Comparison of ENCODE assay signal across 12 cellular contexts in the genomic region with DNA sequence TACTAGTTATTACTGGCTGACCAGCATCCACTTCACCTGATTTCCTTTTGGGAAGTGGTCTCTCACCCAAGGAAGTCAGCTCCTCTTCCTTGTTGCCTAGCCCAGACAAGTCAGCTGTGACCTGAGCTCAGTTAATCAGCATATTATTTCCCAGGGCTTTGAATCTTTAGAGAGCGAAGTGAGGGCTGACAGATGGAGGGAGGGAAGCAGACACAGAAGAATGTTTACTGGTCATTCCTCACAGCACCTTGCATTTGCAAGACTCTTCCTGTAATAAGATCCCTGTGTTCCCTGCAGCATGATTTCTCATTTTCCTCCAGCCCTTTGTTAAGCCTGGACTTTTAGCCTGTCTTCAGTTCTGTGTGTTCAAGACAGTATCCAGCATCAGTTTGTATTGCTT. TPM values are rescaled to one million over a fixed set of nuclear protein-coding genes. Genes with fewer than 3 reads are reported as not detected.
DNase-seq lines count a peak whose midpoint lies in the region; ATAC-seq and TF ChIP-seq lines count a peak whose summit lies in the region.
"Had no signal": no experiment of that assay in that cellular context is flagged by ENCODE, and none has a peak within 500 bp of the region (broad histone marks: within the 10 kb centered on the region; RNA-seq: fewer than 3 reads in every experiment).

No MANE protein-coding gene starts in this region.

- H3K36me3 ChIP-seq in iPS-18a (ENCODE audit: control insufficient read depth, low read depth, low read length), result no peaks in the 10 kb centered on the region
- H3K36me3 ChIP-seq: SJSA1 had no signal

- no peak for TF ChIP-seq CTCF in type B pancreatic cell (conservative IDR thresholded peaks at IDR 0.05)

- no peak for ATAC-seq in activated T-helper 17 cell treated with anti-CD3 and anti-CD28 coated beads, Interleukin-2, amount 50 U/mL, for 72 hours (replicated peaks)
- no peak for ATAC-seq in HG03521 (IDR thresholded peaks at IDR 0.05; ENCODE audit: unreplicated experiment)
- no peak for ATAC-seq in GM19023 (IDR thresholded peaks at IDR 0.05; ENCODE audit: unreplicated experiment)
- ATAC-seq: left colon had no signal

- H3K9me3 Mint-ChIP-seq in activated naive CD8-positive, alpha-beta T cell (ENCODE audit: low read depth), result no peaks in the 10 kb centered on the region
- peaks cover 1% of the 10 kb centered on the region for H3K9me3 Mint-ChIP-seq in activated naive CD8-positive, alpha-beta T cell treated with anti-CD3 and anti-CD28 coated beads for 36 hours
- no peaks in the 10 kb centered on the region for H3K9me3 Mint-ChIP-seq in activated T-helper 17 cell treated with anti-CD3 and anti-CD28 coated beads, Interleukin-2, amount 50 U/mL, for 72 hours
- no peaks in the 10 kb centered on the region for H3K9me3 Mint-ChIP-seq in type B pancreatic cell

- H3K27ac Mint-ChIP-seq in activated naive CD8-positive, alpha-beta T cell, result peak overlapping the region; percentile 72
- no peak overlapping the region for H3K27ac Mint-ChIP-seq in activated naive CD8-positive, alpha-beta T cell treated with anti-CD3 and anti-CD28 coated beads for 36 hours
- peak overlapping the region; percentile 39 for H3K27ac Mint-ChIP-seq in activated T-helper 17 cell treated with anti-CD3 and anti-CD28 coated beads, Interleukin-2, amount 50 U/mL, for 72 hours
- peak overlapping the region; percentile 62 for H3K27ac Mint-ChIP-seq in type B pancreatic cell

- no peaks in the 10 kb centered on the region for H3K27me3 Mint-ChIP-seq in activated naive CD8-positive, alpha-beta T cell
- H3K27me3 Mint-ChIP-seq in activated naive CD8-positive, alpha-beta T cell treated with anti-CD3 and anti-CD28 coated beads for 36 hours, result no peaks in the 10 kb centered on the region
- H3K27me3 Mint-ChIP-seq in activated T-helper 17 cell treated with anti-CD3 and anti-CD28 coated beads, Interleukin-2, amount 50 U/mL, for 72 hours, result no peaks in the 10 kb centered on the region
- H3K27me3 Mint-ChIP-seq in type B pancreatic cell, result no peaks in the 10 kb centered on the region

- peak overlapping the region; percentile 53 for H3K9ac ChIP-seq in iPS-18a (ENCODE audit: low read length)

- H3K27ac ChIP-seq in iPS-18a (ENCODE audit: low read length), result peak overlapping the region; percentile 88
- H3K27ac ChIP-seq: HL-60, SJSA1 had no signal

- peaks cover 63% of the 10 kb centered on the region for H3K4me1 ChIP-seq in iPS-18a (ENCODE audit: control insufficient read depth, low read depth, low read length)

- no peak overlapping the region for H3K4me3 Mint-ChIP-seq in activated naive CD8-positive, alpha-beta T cell
- H3K4me3 Mint-ChIP-seq in activated naive CD8-positive, alpha-beta T cell treated with anti-CD3 and anti-CD28 coated beads for 36 hours, result no peak overlapping the region
- H3K4me3 Mint-ChIP-seq in activated T-helper 17 cell treated with anti-CD3 and anti-CD28 coated beads, Interleukin-2, amount 50 U/mL, for 72 hours, result no peak overlapping the region
- peak overlapping the region; percentile 24 for H3K4me3 Mint-ChIP-seq in type B pancreatic cell

- H3K4me1 Mint-ChIP-seq in activated naive CD8-positive, alpha-beta T cell (ENCODE audit: low read depth), result peaks cover 60% of the 10 kb centered on the region
- H3K4me1 Mint-ChIP-seq in activated naive CD8-positive, alpha-beta T cell treated with anti-CD3 and anti-CD28 coated beads for 36 hours, result peaks cover 23% of the 10 kb centered on the region
- H3K4me1 Mint-ChIP-seq in activated T-helper 17 cell treated with anti-CD3 and anti-CD28 coated beads, Interleukin-2, amount 50 U/mL, for 72 hours, result peaks cover 17% of the 10 kb centered on the region
- H3K4me1 Mint-ChIP-seq in type B pancreatic cell (ENCODE audit: unreplicated experiment), result peaks cover 38% of the 10 kb centered on the region

- H3K4me3 ChIP-seq in iPS-18a (ENCODE audit: low read length), result peak overlapping the region; percentile 31
- H3K4me3 ChIP-seq: SJSA1 had no signal

- peaks cover 24% of the 10 kb centered on the region for H3K36me3 Mint-ChIP-seq in activated naive CD8-positive, alpha-beta T cell
- peaks cover 45% of the 10 kb centered on the region for H3K36me3 Mint-ChIP-seq in activated naive CD8-positive, alpha-beta T cell treated with anti-CD3 and anti-CD28 coated beads for 36 hours
- peaks cover 71% of the 10 kb centered on the region for H3K36me3 Mint-ChIP-seq in activated T-helper 17 cell treated with anti-CD3 and anti-CD28 coated beads, Interleukin-2, amount 50 U/mL, for 72 hours (ENCODE audit: low read depth)
- H3K36me3 Mint-ChIP-seq in type B pancreatic cell, result peaks cover 7% of the 10 kb centered on the region

- H3K27me3 ChIP-seq in iPS-18a (ENCODE audit: control insufficient read depth, insufficient read depth, low read length), result no peaks in the 10 kb centered on the region
- H3K27me3 ChIP-seq: SJSA1 had no signal

- DNase-seq in activated naive CD8-positive, alpha-beta T cell treated with anti-CD3 and anti-CD28 coated beads for 36 hours, result no peak
- no peak for DNase-seq in type B pancreatic cell (ENCODE audit: extremely low spot score, unreplicated experiment)
- no peak for DNase-seq in SKM-1 treated with dmso at 0.1 percent for 144 hours (lab: John Stamatoyannopoulos, UW; ENCODE audit: unreplicated experiment)
- DNase-seq: AML-193, left colon had no signal

- no peaks in the 10 kb centered on the region for H3K9me3 ChIP-seq in iPS-18a (ENCODE audit: control insufficient read depth, low read depth, low read length)
- H3K9me3 ChIP-seq: SJSA1 had no signal

RNA-seq across cellular contexts. Expression of a gene that starts 50.0 kb away (rescaled TPM):
- total RNA-seq in activated naive CD8-positive, alpha-beta T cell treated with anti-CD3 and anti-CD28 coated beads for 36 hours, result 10 to 100 TPM; 28.7 to 28.8 TPM
- 10 to 100 TPM; 17.8 to 28.1 TPM for total RNA-seq in activated T-helper 17 cell treated with anti-CD3 and anti-CD28 coated beads, Interleukin-2, amount 50 U/mL, for 72 hours
- 47.9 and 62.8 TPM in 2 replicates for total RNA-seq in type B pancreatic cell (ENCODE audit: low replicate concordance)
